Comparison of ENCODE assay signal across 8 cellular contexts in genomic region chr11:75576445-75577049, GRCh38. TPM values are rescaled to one million over a fixed set of nuclear protein-coding genes. Genes with fewer than 3 reads are reported as not detected.
A peak's percentile ranks its signal among the peaks of the same experiment; 100 is the strongest.
DNase-seq lines count a peak whose midpoint lies in the region; ATAC-seq, FAIRE-seq and TF ChIP-seq lines count a peak whose summit lies in the region.

No MANE protein-coding gene starts in this region.

- DNase-seq in ELR (ENCODE audit: low read depth) (peak; percentile 50), adrenal gland (peak in 3 of 7 donors; percentile 52 to 73 (median 73)), lower lobe of right lung (peak; percentile 88), HuH-7 (ENCODE audit: low spot score) (no peak), NCI-H1417 treated with DMSO at 0.1 percent for 48 hours (lab: John Stamatoyannopoulos, UW) (no peak), HTR-8/SVneo (ENCODE audit: insufficient read length, low spot score) (no peak)

- H3K27me3 ChIP-seq in adrenal gland (no peaks in the 10 kb centered on the region), lower lobe of right lung (ENCODE audit: low read depth) (no peaks in the 10 kb centered on the region)

- H3K4me1 ChIP-seq in adrenal gland (replicated peaks in 1 of 2) (peaks cover 0 to 16% of the 10 kb centered on the region in 2 donors), lower lobe of right lung (peaks cover 24% of the 10 kb centered on the region)

- H3K27ac ChIP-seq in adrenal gland (peak overlapping the region in 3 of 5 donors; percentile 19 to 38 (median 24)), lower lobe of right lung (peak overlapping the region; percentile 72)

- no peak for TF ChIP-seq CTCF in adrenal gland (IDR thresholded peaks at IDR 0.05)
- no peak for TF ChIP-seq CTCF in lower lobe of right lung (IDR thresholded peaks at IDR 0.05)

- ATAC-seq in HG03460 (IDR thresholded peaks at IDR 0.05; ENCODE audit: unreplicated experiment) (peak; percentile 59), lower lobe of right lung (peak; percentile 81 to 83), HG03439 (IDR thresholded peaks at IDR 0.05; ENCODE audit: unreplicated experiment) (no peak)

- H3K4me3 ChIP-seq in adrenal gland (no peak overlapping the region), lower lobe of right lung (no peak overlapping the region)

- H3K36me3 ChIP-seq in adrenal gland (replicated peaks in 1 of 2) (peaks cover 0 to 27% of the 10 kb centered on the region in 2 donors), lower lobe of right lung (peaks cover 32% of the 10 kb centered on the region)

- 46 to 53% (median 48%) methylated on average over 12 of the region's 12 CpGs for WGBS in adrenal gland, 4 donors

- TF ChIP-seq POLR2A in adrenal gland (IDR thresholded peaks at IDR 0.05): no peak

- FAIRE-seq in HTR-8/SVneo (lab: Jason Lieb, UNC): no peak

- intact Hi-C loops in adrenal gland (cut with DNase I): no loop called here
- intact Hi-C loops in lower lobe of right lung (cut with DNase I): no loop called here

- no peaks in the 10 kb centered on the region for H3K9me3 ChIP-seq in adrenal gland (replicated peaks in 1 of 3)
- H3K9me3 ChIP-seq in lower lobe of right lung: no peaks in the 10 kb centered on the region

RNA-seq across cellular contexts. Expression of gene SERPINH1, which starts 14.5 kb away (rescaled TPM):
- total RNA-seq in adrenal gland (100 to 1,000 TPM; 156 to 529 (median 221) TPM), lower lobe of right lung (131 TPM)
- 100 to 1,000 TPM in 2 of 3 donors, 10 to 100 TPM in 1; 93.6 to 152 (median 127) TPM for polyA plus RNA-seq in adrenal gland

RNA-seq across cellular contexts. Expression of gene GDPD5, which starts 50.8 kb away (rescaled TPM):
- total RNA-seq in adrenal gland: 10 to 100 TPM in 7 of 8 donors, 1 to 10 TPM in 1; 4.8 to 17.8 (median 14.5) TPM
- polyA plus RNA-seq in adrenal gland: 100 to 1,000 TPM in 1 of 3 donors, 10 to 100 TPM in 1, 1 to 10 TPM in 1; 4.1 to 110 (median 35.0) TPM
- 15.8 TPM for total RNA-seq in lower lobe of right lung

Comparison
In these comparisons a context has a peak if more than half of its experiments do, and no peak if none do; other contexts are left out.
1. DNase-seq: peak in ELR (single experiment) and lower lobe of right lung (single experiment); none in HuH-7 (single experiment), NCI-H1417 treated with DMSO at 0.1 percent for 48 hours (single experiment) and HTR-8/SVneo (single experiment).